16 cellular contexts compared by ENCODE assay signal in genomic region chr9:113956901-113957777, GRCh38.
DNase-seq lines count a peak whose midpoint lies in the region; TF ChIP-seq lines count a peak whose summit lies in the region.
"Had no signal": no experiment of that assay in that cellular context is flagged by ENCODE, and none has a peak within 500 bp of the region (broad histone marks: within the 10 kb centered on the region; RNA-seq: fewer than 3 reads in every experiment).

No MANE protein-coding gene starts in this region.

- H2BK5ac ChIP-seq in mesendoderm (ENCODE audit: low read length): peak overlapping the region; percentile 42

- CTCF ChIA-PET in mammary epithelial cell (lab: Charles Lee; ENCODE audit: low non-redundant PET): no interaction called here

- H3K18ac ChIP-seq in mesendoderm (ENCODE audit: low read length): no peak overlapping the region

- no peak overlapping the region for H3K23ac ChIP-seq in mesendoderm (ENCODE audit: low read length)

- no peaks in the 10 kb centered on the region for H3K9me3 ChIP-seq in mammary epithelial cell (replicated peaks; ENCODE audit: insufficient read depth, low read length)
- H3K9me3 ChIP-seq: gastrocnemius medialis had no signal

- no peaks in the 10 kb centered on the region for H4K20me1 ChIP-seq in mammary epithelial cell (ENCODE audit: insufficient read depth, low read length)

- no peak overlapping the region for H2BK120ac ChIP-seq in mesendoderm (ENCODE audit: low read depth, low read length)

- WGBS in mammary epithelial cell (ENCODE audit: low coverage, missing lambda C conversion rate): 90% methylated on average over 8 of the region's 9 CpGs
- no CpG with 5 or more reads among the region's 9 CpGs for whole genome bisulfite sequencing in mesendoderm (ENCODE audit: extremely low coverage, insufficient coverage, low lambda C conversion rate)

- H3K4me1 ChIP-seq in mammary epithelial cell (ENCODE audit: insufficient read depth, low read length) (peaks cover 15% of the 10 kb centered on the region), mesendoderm (ENCODE audit: control insufficient read depth, low read depth, low read length) (peaks cover 8% of the 10 kb centered on the region)

- H3K79me1 ChIP-seq in mesendoderm (ENCODE audit: low read length): peaks cover 13% of the 10 kb centered on the region

- H3K4me3 ChIP-seq in mammary epithelial cell (replicated peaks in 1 of 3; ENCODE audit: insufficient read depth in 1 of 3, low read depth in 2 of 3, low read length in 3 of 3): no peak overlapping the region
- H3K4me3 ChIP-seq in mesendoderm (ENCODE audit: low read length): no peak overlapping the region
- H3K4me3 ChIP-seq: gastrocnemius medialis had no signal

- dilution Hi-C loops in mammary epithelial cell (cut with HindIII; ENCODE audit: low sequenced_read_pairs): no loop called here

- H3K36me3 ChIP-seq in mammary epithelial cell (ENCODE audit: insufficient read depth, low read length): no peaks in the 10 kb centered on the region
- H3K36me3 ChIP-seq in mesendoderm (ENCODE audit: control insufficient read depth, insufficient read depth, low read length): no peaks in the 10 kb centered on the region
- H3K36me3 ChIP-seq: gastrocnemius medialis had no signal

- H3K27me3 ChIP-seq in mammary epithelial cell (ENCODE audit: insufficient read depth, low read length): no peaks in the 10 kb centered on the region
- no peaks in the 10 kb centered on the region for H3K27me3 ChIP-seq in mesendoderm (ENCODE audit: insufficient read depth, low read length, poor library complexity)
- H3K27me3 ChIP-seq: gastrocnemius medialis had no signal

- H3K4me2 ChIP-seq in mammary epithelial cell (ENCODE audit: insufficient read depth, low read depth, low read length) (peak overlapping the region; percentile 40), mesendoderm (ENCODE audit: low read length) (no peak overlapping the region)

- H3K9ac ChIP-seq in mammary epithelial cell (ENCODE audit: insufficient read depth, low read length): no peak overlapping the region
- H3K9ac ChIP-seq in mesendoderm (ENCODE audit: low read length): no peak overlapping the region

- no peak for TF ChIP-seq CTCF in mammary epithelial cell (conservative IDR thresholded peaks at IDR 0.05 in 1 of 2, IDR thresholded peaks at IDR 0.05 in 1 of 2; ENCODE audit: extremely low read depth in 1 of 2, insufficient read depth in 1 of 2, low read depth in 1 of 2, low read length in 2 of 2)

- intact Hi-C loops in mammary epithelial cell (cut with micrococcal nuclease): no loop called here

- in situ Hi-C loops in mammary epithelial cell (cut with MboI; ENCODE audit: low sequenced_read_pairs in 2 of 2): no loop called here

- DNase-seq in DMS 273 (lab: John Stamatoyannopoulos, UW; ENCODE audit: unreplicated experiment): peak; percentile 23
- no peak for DNase-seq in DMS 273 treated with DMSO at 0.1 percent for 48 hours (lab: John Stamatoyannopoulos, UW)
- DNase-seq in mammary epithelial cell: peak; percentile 6
- DNase-seq in mesendoderm: peak; percentile 49
- DNase-seq in SHP77 (lab: John Stamatoyannopoulos, UW): no peak
- DNase-seq in NCI-H187 treated with DMSO at 0.1 percent for 48 hours (lab: John Stamatoyannopoulos, UW): no peak
- no peak for DNase-seq in NCI-H446 treated with DMSO at 0.1 percent for 48 hours (lab: John Stamatoyannopoulos, UW)
- DNase-seq in activated CD8-positive, alpha-beta memory T cell treated with anti-CD3 and anti-CD28 coated beads for 24 hours: no peak
- DNase-seq: activated CD4-positive, alpha-beta T cell treated with anti-CD3 and anti-CD28 coated beads for 1 hour; activated T-cell treated with anti-CD3 and anti-CD28 coated beads, Interleukin-2, amount 50 U/mL, for 24 hours; gastrocnemius medialis; immature natural killer cell; MM.1S; NCI-H2171 treated with DMSO at 0.1 percent for 48 hours; stimulated activated naive CD4-positive, alpha-beta T cell treated with Interleukin-2 at 50 U/mL for 16 hours had no signal

- H3K27ac ChIP-seq in mammary epithelial cell (ENCODE audit: insufficient read depth, low read depth, low read length) (no peak overlapping the region), mesendoderm (ENCODE audit: low read depth, low read length) (no peak overlapping the region)
- H3K27ac ChIP-seq: 22Rv1, gastrocnemius medialis had no signal

- no TSS peak for BruUV-seq in mammary epithelial cell (replicated peaks; lab: Mats Ljungman, UMichigan)

- peaks cover 63% of the 10 kb centered on the region for H3K79me2 ChIP-seq in mammary epithelial cell (ENCODE audit: insufficient read depth, low read length)
- H3K79me2 ChIP-seq in mesendoderm (ENCODE audit: control insufficient read depth, insufficient read depth, low read length): no peaks in the 10 kb centered on the region

- no peak overlapping the region for H2AK5ac ChIP-seq in mesendoderm (ENCODE audit: low read length)

- no peak overlapping the region for H3K56ac ChIP-seq in mesendoderm (ENCODE audit: low read length)

- H4K5ac ChIP-seq in mesendoderm (ENCODE audit: low read length): no peak overlapping the region

- H3K4ac ChIP-seq in mesendoderm (ENCODE audit: low read depth, low read length): no peak overlapping the region

- H4K8ac ChIP-seq in mesendoderm (ENCODE audit: low read depth, low read length): no peak overlapping the region

- no peak overlapping the region for H2AFZ ChIP-seq in mammary epithelial cell (ENCODE audit: low read depth, low read length)

- H2BK15ac ChIP-seq in mesendoderm (replicated peaks; ENCODE audit: low read depth): no peak overlapping the region

Comparison
In these comparisons a context has a peak if more than half of its experiments do, and no peak if none do; other contexts are left out.
1. DNase-seq: peak in DMS 273 (single experiment), mammary epithelial cell (single experiment) and mesendoderm (single experiment); none in DMS 273 treated with DMSO at 0.1 percent for 48 hours (single experiment), SHP77 (0 of 2), NCI-H187 treated with DMSO at 0.1 percent for 48 hours (single experiment), NCI-H446 treated with DMSO at 0.1 percent for 48 hours (single experiment) and activated CD8-positive, alpha-beta memory T cell treated with anti-CD3 and anti-CD28 coated beads for 24 hours (single experiment).